ENCODE assay signal across 11 cellular contexts in the genomic region with DNA sequence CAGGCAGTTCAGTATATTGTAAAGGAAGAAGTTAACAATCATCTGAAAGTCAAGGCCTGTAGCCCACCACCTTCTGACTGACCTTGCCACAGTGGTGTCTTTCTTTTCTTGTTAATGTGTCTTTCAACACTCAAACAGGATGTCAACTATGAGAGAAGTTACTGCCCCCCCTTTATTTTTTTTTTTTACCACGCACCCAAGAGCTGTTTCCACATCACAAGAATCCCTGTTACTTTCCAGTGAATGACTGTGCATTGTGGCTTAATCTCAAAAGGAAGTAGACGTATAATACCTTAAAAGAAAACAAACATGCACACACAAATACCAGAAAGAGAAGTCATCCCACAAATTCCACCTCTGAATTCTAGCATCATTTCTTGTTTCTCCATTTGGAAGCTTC.
DNase-seq lines count a peak whose midpoint lies in the region; ATAC-seq and TF ChIP-seq lines count a peak whose summit lies in the region.
"Had no signal": no experiment of that assay in that cellular context is flagged by ENCODE, and none has a peak within 500 bp of the region (broad histone marks: within the 10 kb centered on the region; RNA-seq: fewer than 3 reads in every experiment).

No MANE protein-coding gene starts in this region.

- H3K9me2 ChIP-seq in OCI-LY1 (ENCODE audit: low read depth, low read length), result no peaks in the 10 kb centered on the region

- no peak overlapping the region for H3K9ac ChIP-seq in OCI-LY1 (ENCODE audit: low read length)

- no peak for TF ChIP-seq CTCF in OCI-LY1 (IDR thresholded peaks at IDR 0.05; ENCODE audit: low read length)
- no peak for TF ChIP-seq CTCF in osteocyte (IDR thresholded peaks at IDR 0.05)
- TF ChIP-seq CTCF in tibial artery (IDR thresholded peaks at IDR 0.05), result no peak

- no peaks in the 10 kb centered on the region for H4K20me1 ChIP-seq in OCI-LY1 (ENCODE audit: insufficient read depth, low read length)

- DNase-seq in GM03348 (ENCODE audit: low spot score) (peak; percentile 55), epithelial cell of prostate (ENCODE audit: low read depth, low spot score) (peak; percentile 85), osteocyte (ENCODE audit: extremely low spot score, unreplicated experiment) (no peak), left lobe of liver (ENCODE audit: low spot score) (no peak), tibial artery (no peak)
- DNase-seq in activated CD4-positive, CD25-positive, alpha-beta regulatory T cell (lab: John Stamatoyannopoulos, UW), result no peak
- DNase-seq: cortex of kidney, posterior cingulate gyrus had no signal

- peaks cover 67% of the 10 kb centered on the region for H3K4me1 ChIP-seq in OCI-LY1 (ENCODE audit: insufficient read depth, low read length, severe bottlenecking)
- H3K4me1 ChIP-seq in tibial artery, result peaks cover 0 to 25% (median 14%) of the 10 kb centered on the region in 4 donors

- H3K4me3 Mint-ChIP-seq in osteocyte (ENCODE audit: unreplicated experiment), result no peak overlapping the region

- H3K36me3 ChIP-seq in OCI-LY1 (ENCODE audit: insufficient read depth, low read length), result no peaks in the 10 kb centered on the region
- no peaks in the 10 kb centered on the region for H3K36me3 ChIP-seq in tibial artery

- H3F3A ChIP-seq in OCI-LY1 (ENCODE audit: insufficient read depth, low read length), result no peaks in the 10 kb centered on the region

- H3K9me3 Mint-ChIP-seq in osteocyte (ENCODE audit: unreplicated experiment), result no peaks in the 10 kb centered on the region

- H3K4me2 ChIP-seq in OCI-LY1 (ENCODE audit: low read length), result no peak overlapping the region

- H3K4me1 Mint-ChIP-seq in osteocyte (ENCODE audit: unreplicated experiment), result peaks cover 37% of the 10 kb centered on the region

- H2AFZ ChIP-seq in OCI-LY1 (ENCODE audit: low read length), result no peak overlapping the region

- no peaks in the 10 kb centered on the region for H3K27me3 Mint-ChIP-seq in osteocyte (ENCODE audit: unreplicated experiment)

- H3K27ac ChIP-seq in OCI-LY1 (ENCODE audit: low read depth, low read length, poor library complexity, severe bottlenecking) (peak overlapping the region; percentile 52), epithelial cell of prostate (peak overlapping the region; percentile 87), tibial artery (no peak overlapping the region)

- H3K4me3 ChIP-seq in OCI-LY1 (ENCODE audit: low read depth, low read length, poor library complexity, severe bottlenecking) (no peak overlapping the region), tibial artery (no peak overlapping the region)
- H3K4me3 ChIP-seq: K562 had no signal

- H3K79me2 ChIP-seq in OCI-LY1 (ENCODE audit: insufficient read depth, low read length), result no peaks in the 10 kb centered on the region

- peak overlapping the region; percentile 74 for H3K27ac Mint-ChIP-seq in osteocyte (ENCODE audit: unreplicated experiment)

- H3K27me3 ChIP-seq in OCI-LY1 (ENCODE audit: insufficient read depth, low read length) (no peaks in the 10 kb centered on the region), tibial artery (no peaks in the 10 kb centered on the region)

- ATAC-seq in HG02870 (IDR thresholded peaks at IDR 0.05; ENCODE audit: unreplicated experiment) (no peak), left lobe of liver (no peak)
- ATAC-seq: K562 had no signal

- H3K9me3 ChIP-seq in OCI-LY1 (ENCODE audit: low read length), result no peaks in the 10 kb centered on the region
- H3K9me3 ChIP-seq in tibial artery, result no peaks in the 10 kb centered on the region

- intact Hi-C loops in tibial artery (cut with DNase I; ENCODE audit: low total_unique reads), result no loop called here

- no peaks in the 10 kb centered on the region for H3K36me3 Mint-ChIP-seq in osteocyte (ENCODE audit: unreplicated experiment)

Comparison
In these comparisons a context has a peak if more than half of its experiments do, and no peak if none do; other contexts are left out.
1. DNase-seq: peak in GM03348 (single experiment) and epithelial cell of prostate (single experiment); none in osteocyte (single experiment), activated CD4-positive, CD25-positive, alpha-beta regulatory T cell (0 of 4), left lobe of liver (single experiment) and tibial artery (0 of 2).
2. H3K27ac ChIP-seq: peak in OCI-LY1 (single experiment) and epithelial cell of prostate (single experiment); none in tibial artery (0 of 2).